In the genomic region with DNA sequence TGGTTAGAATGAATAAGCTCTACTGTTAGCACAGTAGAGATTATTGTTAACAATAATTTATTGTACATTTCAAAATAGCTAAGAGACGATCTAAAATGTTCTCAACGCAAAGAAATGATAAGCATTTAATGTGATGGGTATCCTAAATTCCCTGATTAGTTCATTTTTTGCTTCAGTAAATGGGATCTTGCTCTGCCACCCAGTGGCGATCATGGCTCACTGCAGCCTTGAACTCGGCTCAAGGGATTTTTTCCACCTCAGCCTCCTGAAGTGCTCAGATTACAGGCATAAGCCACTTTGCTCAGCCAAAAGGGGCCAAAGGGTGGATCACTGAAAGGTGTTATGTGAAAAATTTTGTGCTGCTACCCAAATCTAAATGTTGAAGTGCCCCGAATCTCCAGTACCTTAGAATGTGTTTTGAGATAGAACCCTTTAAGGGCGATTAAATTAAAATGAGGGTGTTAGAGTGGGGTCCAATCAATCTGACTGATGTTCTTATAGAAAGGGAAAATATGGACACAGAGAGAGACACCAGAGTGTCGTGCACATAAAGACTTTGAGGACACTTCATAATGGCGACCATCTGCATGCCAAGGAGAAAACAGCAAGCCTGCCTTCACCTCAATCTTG, we compare ENCODE assay signal across 1 cellular context.
TF ChIP-seq lines count a peak whose summit lies in the region.

No MANE protein-coding gene starts in this region.

TF ChIP-seq in HCT116, 20 proteins besides CTCF, POLR2A, EP300 and RAD21:
- TF ChIP-seq CEBPB (IDR thresholded peaks at IDR 0.05; ENCODE audit: low read depth), result no peak
- TF ChIP-seq SIN3A (IDR thresholded peaks at IDR 0.05; ENCODE audit: low read depth), result no peak
- no peak for TF ChIP-seq SRF (IDR thresholded peaks at IDR 0.05; ENCODE audit: low read depth)
- no peak for TF ChIP-seq TCF7L2 (IDR thresholded peaks at IDR 0.05; ENCODE audit: borderline replicate concordance, extremely low read depth, insufficient read depth, insufficient read length)
- no peak for TF ChIP-seq CBX3 (IDR thresholded peaks at IDR 0.05; ENCODE audit: low read depth)
- no peak for TF ChIP-seq ZFX (IDR thresholded peaks at IDR 0.05)
- TF ChIP-seq ELF1 (IDR thresholded peaks at IDR 0.05; ENCODE audit: borderline replicate concordance, low read depth), result no peak
- TF ChIP-seq ATF3 (IDR thresholded peaks at IDR 0.05), result no peak
- no peak for TF ChIP-seq ZBTB33 (IDR thresholded peaks at IDR 0.05; ENCODE audit: extremely low read depth, insufficient replicate concordance, low read length)
- no peak for TF ChIP-seq FOSL1 (IDR thresholded peaks at IDR 0.05; ENCODE audit: low read depth)
- no peak for TF ChIP-seq EZH2 (IDR thresholded peaks at IDR 0.05)
